8 cellular contexts compared by ENCODE assay signal in genomic region chr16:74984194-74984669, GRCh38. TPM values are rescaled to one million over a fixed set of nuclear protein-coding genes. Genes with fewer than 3 reads are reported as not detected.
DNase-seq lines count a peak whose midpoint lies in the region; ATAC-seq and TF ChIP-seq lines count a peak whose summit lies in the region.

No MANE protein-coding gene starts in this region.

- peak overlapping the region; percentile 88 for H3K27ac Mint-ChIP-seq in stimulated activated naive CD8-positive, alpha-beta T cell treated with anti-CD3 and anti-CD28 coated beads, Interleukin-15, Interleukin-2, amounts not matched to agents 100 ng/mL and 50 ng/mL, for 24 hours
- peak overlapping the region; percentile 80 for H3K27ac Mint-ChIP-seq in WTC11
- peak overlapping the region; percentile 96 for H3K27ac Mint-ChIP-seq in neural crest cell (ENCODE audit: unreplicated experiment)

- H3K9me3 Mint-ChIP-seq in stimulated activated naive CD8-positive, alpha-beta T cell treated with anti-CD3 and anti-CD28 coated beads, Interleukin-15, Interleukin-2, amounts not matched to agents 100 ng/mL and 50 ng/mL, for 24 hours, result no peaks in the 10 kb centered on the region
- H3K9me3 Mint-ChIP-seq in WTC11 (no peaks in the 10 kb centered on the region), neural crest cell (no peaks in the 10 kb centered on the region)

- peak overlapping the region; percentile 86 for H3K4me3 ChIP-seq in epithelial cell of esophagus (ENCODE audit: low read length)

- POLR2A ChIA-PET in WTC11 (lab: Charles Lee), result interaction anchor here (1.0 to 2.2 kb wide), 3 partner anchors 14 to 127 kb away, joined by 4 to 18 read pairs (median 5); partner anchors contain the start of gene ZNRF1

- no peaks in the 10 kb centered on the region for H3K27me3 Mint-ChIP-seq in stimulated activated naive CD8-positive, alpha-beta T cell treated with anti-CD3 and anti-CD28 coated beads, Interleukin-15, Interleukin-2, amounts not matched to agents 100 ng/mL and 50 ng/mL, for 24 hours
- H3K27me3 Mint-ChIP-seq in WTC11 (ENCODE audit: low read depth) (no peaks in the 10 kb centered on the region), neural crest cell (ENCODE audit: low read depth) (no peaks in the 10 kb centered on the region)

- peak overlapping the region; percentile 85 for H3K4me3 Mint-ChIP-seq in stimulated activated naive CD8-positive, alpha-beta T cell treated with anti-CD3 and anti-CD28 coated beads, Interleukin-15, Interleukin-2, amounts not matched to agents 100 ng/mL and 50 ng/mL, for 24 hours
- H3K4me3 Mint-ChIP-seq in WTC11 (peak overlapping the region; percentile 85), neural crest cell (peak overlapping the region; percentile 96)

- CTCF ChIA-PET in WTC11 (lab: Charles Lee), result interaction anchor here (1.0 to 2.7 kb wide), 7 partner anchors 14 to 401 kb away, joined by 3 to 39 read pairs (median 5); partner anchors contain the start of gene ZNRF1

- ATAC-seq in stimulated activated naive CD8-positive, alpha-beta T cell treated with anti-CD3 and anti-CD28 coated beads, Interleukin-15, Interleukin-2, amounts not matched to agents 100 U/mL and 50 U/mL, for 24 hours, result no peak
- ATAC-seq in WTC11, result no peak
- no peak for ATAC-seq in GM18520 (IDR thresholded peaks at IDR 0.05; ENCODE audit: unreplicated experiment)

- TF ChIP-seq CTCF in WTC11 (IDR thresholded peaks at IDR 0.05) (no peak), epithelial cell of esophagus (IDR thresholded peaks at IDR 0.05; ENCODE audit: insufficient read depth, low read depth, low read length, missing control alignments) (no peak), neural crest cell (conservative IDR thresholded peaks at IDR 0.05) (peak; percentile 15), GM10266 (IDR thresholded peaks at IDR 0.05; ENCODE audit: control insufficient read depth, insufficient read depth, low read depth, missing control alignments) (no peak)

- peaks cover 20% of the 10 kb centered on the region for H3K4me1 Mint-ChIP-seq in stimulated activated naive CD8-positive, alpha-beta T cell treated with anti-CD3 and anti-CD28 coated beads, Interleukin-15, Interleukin-2, amounts not matched to agents 100 ng/mL and 50 ng/mL, for 24 hours (ENCODE audit: low read depth)
- H3K4me1 Mint-ChIP-seq in WTC11 (peaks cover 7% of the 10 kb centered on the region), neural crest cell (peaks cover 8% of the 10 kb centered on the region)

- peaks cover 3% of the 10 kb centered on the region for H3K36me3 Mint-ChIP-seq in stimulated activated naive CD8-positive, alpha-beta T cell treated with anti-CD3 and anti-CD28 coated beads, Interleukin-15, Interleukin-2, amounts not matched to agents 100 ng/mL and 50 ng/mL, for 24 hours (ENCODE audit: low read depth)
- H3K36me3 Mint-ChIP-seq in WTC11, result peaks cover 2% of the 10 kb centered on the region; the same call in 1 of the 2 replicates
- H3K36me3 Mint-ChIP-seq in neural crest cell (ENCODE audit: low read depth), result no peaks in the 10 kb centered on the region

- no peak for DNase-seq in stimulated activated naive CD8-positive, alpha-beta T cell treated with anti-CD3 and anti-CD28 coated beads, Interleukin-15, Interleukin-2, amounts not matched to agents 100 U/mL and 50 U/mL, for 24 hours
- DNase-seq in WTC11 (ENCODE audit: low spot score) (no peak), epithelial cell of esophagus (ENCODE audit: low read depth) (peak; percentile 39), neural crest cell (ENCODE audit: low read depth, low spot score) (no peak), SHP77 treated with DMSO at 0.1 percent for 48 hours (lab: John Stamatoyannopoulos, UW) (no peak), GM10266 (ENCODE audit: extremely low spot score) (no peak)

TF ChIP-seq in WTC11, 78 proteins besides CTCF, POLR2A, EP300 and RAD21:
- no peak for TF ChIP-seq MLX (CRISPR knock-in tag; IDR thresholded peaks at IDR 0.05)
- 0 out of 2 replicates have a peak, but pooled peaks have one; percentile 5 for TF ChIP-seq HMGA2 (CRISPR knock-in tag; IDR thresholded peaks at IDR 0.05)
- TF ChIP-seq TEAD4 (CRISPR knock-in tag; IDR thresholded peaks at IDR 0.05), result no peak
TF ChIP-seq in WTC11: peak in this region for 1.

RNA-seq across cellular contexts. Expression of gene WDR59, which starts 0.7 kb away (rescaled TPM):
- 100 to 111 TPM (median 102 TPM) in 3 replicates for total RNA-seq in WTC11 (2021)
- 85.3 and 87.6 TPM in 2 replicates for total RNA-seq in neural crest cell

RNA-seq across cellular contexts. Expression of gene ZNRF1, which starts 14.6 kb away (rescaled TPM):
- total RNA-seq in WTC11 (2021), result 44.3 to 47.6 TPM (median 46.5 TPM) in 3 replicates
- total RNA-seq in neural crest cell, result 48.4 and 54.8 TPM in 2 replicates
